1 cellular context compared by ENCODE assay signal in the genomic region with DNA sequence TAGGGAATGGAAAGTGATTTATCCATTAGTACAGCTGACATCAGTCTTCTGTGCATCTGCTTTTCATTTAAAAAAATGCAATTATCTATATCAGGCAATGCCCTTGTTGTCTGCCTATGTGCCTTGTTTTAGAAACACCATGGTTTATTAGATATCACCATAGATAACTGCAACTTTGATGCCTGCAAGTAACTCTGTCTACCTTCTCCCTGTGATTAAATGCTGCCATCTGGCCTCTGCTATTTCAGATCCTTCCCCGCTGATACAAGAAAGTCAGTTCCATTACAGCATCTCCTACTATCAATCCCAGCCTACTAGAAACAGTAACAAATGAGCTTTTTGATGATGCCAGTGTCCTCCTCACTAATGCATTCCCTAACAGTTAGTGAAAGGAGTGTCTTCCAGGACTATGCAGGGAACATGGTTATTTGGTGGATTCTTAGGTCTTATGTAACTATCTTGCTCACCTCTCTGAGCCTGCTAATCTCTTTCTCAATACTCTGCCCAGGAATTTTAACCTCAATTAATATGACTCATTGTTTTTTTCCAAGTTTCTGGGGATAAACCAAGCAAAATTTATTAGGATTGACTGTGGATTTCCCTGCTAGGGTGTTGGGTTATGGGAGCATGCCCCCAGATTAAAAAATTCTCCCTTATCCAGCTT.
TF ChIP-seq lines count a peak whose summit lies in the region.

No MANE protein-coding gene starts in this region.

TF ChIP-seq in GM23338, 12 proteins besides CTCF, POLR2A, EP300 and RAD21 (continued from another document):
- TF ChIP-seq, protein P1, sequence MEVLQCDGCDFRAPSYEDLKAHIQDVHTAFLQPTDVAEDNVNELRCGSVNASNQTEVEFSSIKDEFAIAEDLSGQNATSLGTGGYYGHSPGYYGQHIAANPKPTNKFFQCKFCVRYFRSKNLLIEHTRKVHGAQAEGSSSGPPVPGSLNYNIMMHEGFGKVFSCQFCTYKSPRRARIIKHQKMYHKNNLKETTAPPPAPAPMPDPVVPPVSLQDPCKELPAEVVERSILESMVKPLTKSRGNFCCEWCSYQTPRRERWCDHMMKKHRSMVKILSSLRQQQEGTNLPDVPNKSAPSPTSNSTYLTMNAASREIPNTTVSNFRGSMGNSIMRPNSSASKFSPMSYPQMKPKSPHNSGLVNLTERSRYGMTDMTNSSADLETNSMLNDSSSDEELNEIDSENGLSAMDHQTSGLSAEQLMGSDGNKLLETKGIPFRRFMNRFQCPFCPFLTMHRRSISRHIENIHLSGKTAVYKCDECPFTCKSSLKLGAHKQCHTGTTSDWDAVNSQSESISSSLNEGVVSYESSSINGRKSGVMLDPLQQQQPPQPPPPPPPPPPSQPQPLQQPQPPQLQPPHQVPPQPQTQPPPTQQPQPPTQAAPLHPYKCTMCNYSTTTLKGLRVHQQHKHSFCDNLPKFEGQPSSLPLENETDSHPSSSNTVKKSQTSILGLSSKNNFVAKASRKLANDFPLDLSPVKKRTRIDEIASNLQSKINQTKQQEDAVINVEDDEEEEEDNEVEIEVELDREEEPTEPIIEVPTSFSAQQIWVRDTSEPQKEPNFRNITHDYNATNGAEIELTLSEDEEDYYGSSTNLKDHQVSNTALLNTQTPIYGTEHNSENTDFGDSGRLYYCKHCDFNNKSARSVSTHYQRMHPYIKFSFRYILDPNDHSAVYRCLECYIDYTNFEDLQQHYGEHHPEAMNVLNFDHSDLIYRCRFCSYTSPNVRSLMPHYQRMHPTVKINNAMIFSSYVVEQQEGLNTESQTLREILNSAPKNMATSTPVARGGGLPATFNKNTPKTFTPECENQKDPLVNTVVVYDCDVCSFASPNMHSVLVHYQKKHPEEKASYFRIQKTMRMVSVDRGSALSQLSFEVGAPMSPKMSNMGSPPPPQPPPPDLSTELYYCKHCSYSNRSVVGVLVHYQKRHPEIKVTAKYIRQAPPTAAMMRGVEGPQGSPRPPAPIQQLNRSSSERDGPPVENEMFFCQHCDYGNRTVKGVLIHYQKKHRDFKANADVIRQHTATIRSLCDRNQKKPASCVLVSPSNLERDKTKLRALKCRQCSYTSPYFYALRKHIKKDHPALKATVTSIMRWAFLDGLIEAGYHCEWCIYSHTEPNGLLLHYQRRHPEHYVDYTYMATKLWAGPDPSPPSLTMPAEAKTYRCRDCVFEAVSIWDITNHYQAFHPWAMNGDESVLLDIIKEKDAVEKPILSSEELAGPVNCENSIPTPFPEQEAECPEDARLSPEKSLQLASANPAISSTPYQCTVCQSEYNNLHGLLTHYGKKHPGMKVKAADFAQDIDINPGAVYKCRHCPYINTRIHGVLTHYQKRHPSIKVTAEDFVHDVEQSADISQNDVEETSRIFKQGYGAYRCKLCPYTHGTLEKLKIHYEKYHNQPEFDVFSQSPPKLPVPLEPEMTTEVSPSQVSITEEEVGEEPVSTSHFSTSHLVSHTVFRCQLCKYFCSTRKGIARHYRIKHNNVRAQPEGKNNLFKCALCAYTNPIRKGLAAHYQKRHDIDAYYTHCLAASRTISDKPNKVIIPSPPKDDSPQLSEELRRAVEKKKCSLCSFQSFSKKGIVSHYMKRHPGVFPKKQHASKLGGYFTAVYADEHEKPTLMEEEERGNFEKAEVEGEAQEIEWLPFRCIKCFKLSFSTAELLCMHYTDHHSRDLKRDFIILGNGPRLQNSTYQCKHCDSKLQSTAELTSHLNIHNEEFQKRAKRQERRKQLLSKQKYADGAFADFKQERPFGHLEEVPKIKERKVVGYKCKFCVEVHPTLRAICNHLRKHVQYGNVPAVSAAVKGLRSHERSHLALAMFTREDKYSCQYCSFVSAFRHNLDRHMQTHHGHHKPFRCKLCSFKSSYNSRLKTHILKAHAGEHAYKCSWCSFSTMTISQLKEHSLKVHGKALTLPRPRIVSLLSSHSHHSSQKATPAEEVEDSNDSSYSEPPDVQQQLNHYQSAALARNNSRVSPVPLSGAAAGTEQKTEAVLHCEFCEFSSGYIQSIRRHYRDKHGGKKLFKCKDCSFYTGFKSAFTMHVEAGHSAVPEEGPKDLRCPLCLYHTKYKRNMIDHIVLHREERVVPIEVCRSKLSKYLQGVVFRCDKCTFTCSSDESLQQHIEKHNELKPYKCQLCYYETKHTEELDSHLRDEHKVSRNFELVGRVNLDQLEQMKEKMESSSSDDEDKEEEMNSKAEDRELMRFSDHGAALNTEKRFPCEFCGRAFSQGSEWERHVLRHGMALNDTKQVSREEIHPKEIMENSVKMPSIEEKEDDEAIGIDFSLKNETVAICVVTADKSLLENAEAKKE (CRISPR knock-in tag; IDR thresholded peaks at IDR 0.05), result no peak
- TF ChIP-seq EZH2 (IDR thresholded peaks at IDR 0.05; ENCODE audit: low read depth, unreplicated experiment), result no peak
- TF ChIP-seq, protein P2, sequence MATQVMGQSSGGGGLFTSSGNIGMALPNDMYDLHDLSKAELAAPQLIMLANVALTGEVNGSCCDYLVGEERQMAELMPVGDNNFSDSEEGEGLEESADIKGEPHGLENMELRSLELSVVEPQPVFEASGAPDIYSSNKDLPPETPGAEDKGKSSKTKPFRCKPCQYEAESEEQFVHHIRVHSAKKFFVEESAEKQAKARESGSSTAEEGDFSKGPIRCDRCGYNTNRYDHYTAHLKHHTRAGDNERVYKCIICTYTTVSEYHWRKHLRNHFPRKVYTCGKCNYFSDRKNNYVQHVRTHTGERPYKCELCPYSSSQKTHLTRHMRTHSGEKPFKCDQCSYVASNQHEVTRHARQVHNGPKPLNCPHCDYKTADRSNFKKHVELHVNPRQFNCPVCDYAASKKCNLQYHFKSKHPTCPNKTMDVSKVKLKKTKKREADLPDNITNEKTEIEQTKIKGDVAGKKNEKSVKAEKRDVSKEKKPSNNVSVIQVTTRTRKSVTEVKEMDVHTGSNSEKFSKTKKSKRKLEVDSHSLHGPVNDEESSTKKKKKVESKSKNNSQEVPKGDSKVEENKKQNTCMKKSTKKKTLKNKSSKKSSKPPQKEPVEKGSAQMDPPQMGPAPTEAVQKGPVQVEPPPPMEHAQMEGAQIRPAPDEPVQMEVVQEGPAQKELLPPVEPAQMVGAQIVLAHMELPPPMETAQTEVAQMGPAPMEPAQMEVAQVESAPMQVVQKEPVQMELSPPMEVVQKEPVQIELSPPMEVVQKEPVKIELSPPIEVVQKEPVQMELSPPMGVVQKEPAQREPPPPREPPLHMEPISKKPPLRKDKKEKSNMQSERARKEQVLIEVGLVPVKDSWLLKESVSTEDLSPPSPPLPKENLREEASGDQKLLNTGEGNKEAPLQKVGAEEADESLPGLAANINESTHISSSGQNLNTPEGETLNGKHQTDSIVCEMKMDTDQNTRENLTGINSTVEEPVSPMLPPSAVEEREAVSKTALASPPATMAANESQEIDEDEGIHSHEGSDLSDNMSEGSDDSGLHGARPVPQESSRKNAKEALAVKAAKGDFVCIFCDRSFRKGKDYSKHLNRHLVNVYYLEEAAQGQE (IDR thresholded peaks at IDR 0.05; ENCODE audit: unreplicated experiment), result no peak
- no peak for TF ChIP-seq ZNF114 (CRISPR knock-in tag; IDR thresholded peaks at IDR 0.05)
TF ChIP-seq in GM23338: peak in this region for 0.
